1 cellular context compared by ENCODE assay signal in genomic region chr5:150142800-150143724, GRCh38.
TF ChIP-seq lines count a peak whose summit lies in the region.

No MANE protein-coding gene starts in this region.

TF ChIP-seq in HepG2, 621 proteins besides CTCF, POLR2A, EP300 and RAD21 (continued from another document and continues in another):
- peak; percentile 68; the same call in 1 of the 2 replicates for TF ChIP-seq TFE3 (CRISPR knock-in tag; IDR thresholded peaks at IDR 0.05)
- 0 out of 2 replicates have a peak, but pooled peaks have one; percentile 29 for TF ChIP-seq ZNF446 (CRISPR knock-in tag; IDR thresholded peaks at IDR 0.05)
- no peak for TF ChIP-seq HMGA1 (CRISPR knock-in tag; conservative IDR thresholded peaks at IDR 0.05)
- no peak; the same call in 1 of the 2 replicates for TF ChIP-seq ZNF331 (CRISPR knock-in tag; IDR thresholded peaks at IDR 0.05)
- TF ChIP-seq, protein P1, sequence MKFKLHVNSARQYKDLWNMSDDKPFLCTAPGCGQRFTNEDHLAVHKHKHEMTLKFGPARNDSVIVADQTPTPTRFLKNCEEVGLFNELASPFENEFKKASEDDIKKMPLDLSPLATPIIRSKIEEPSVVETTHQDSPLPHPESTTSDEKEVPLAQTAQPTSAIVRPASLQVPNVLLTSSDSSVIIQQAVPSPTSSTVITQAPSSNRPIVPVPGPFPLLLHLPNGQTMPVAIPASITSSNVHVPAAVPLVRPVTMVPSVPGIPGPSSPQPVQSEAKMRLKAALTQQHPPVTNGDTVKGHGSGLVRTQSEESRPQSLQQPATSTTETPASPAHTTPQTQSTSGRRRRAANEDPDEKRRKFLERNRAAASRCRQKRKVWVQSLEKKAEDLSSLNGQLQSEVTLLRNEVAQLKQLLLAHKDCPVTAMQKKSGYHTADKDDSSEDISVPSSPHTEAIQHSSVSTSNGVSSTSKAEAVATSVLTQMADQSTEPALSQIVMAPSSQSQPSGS (CRISPR knock-in tag; IDR thresholded peaks at IDR 0.05): 0 out of 2 replicates have a peak, but pooled peaks have one; percentile 17
- TF ChIP-seq FOXM1 (CRISPR knock-in tag; IDR thresholded peaks at IDR 0.05): no peak
- TF ChIP-seq ZFP62 (CRISPR knock-in tag; IDR thresholded peaks at IDR 0.05): no peak
- TF ChIP-seq BRCA1 (CRISPR knock-in tag; IDR thresholded peaks at IDR 0.05): no peak
- TF ChIP-seq ZNF383 (CRISPR knock-in tag; IDR thresholded peaks at IDR 0.05; ENCODE audit: borderline replicate concordance): no peak
- TF ChIP-seq, protein P2, sequence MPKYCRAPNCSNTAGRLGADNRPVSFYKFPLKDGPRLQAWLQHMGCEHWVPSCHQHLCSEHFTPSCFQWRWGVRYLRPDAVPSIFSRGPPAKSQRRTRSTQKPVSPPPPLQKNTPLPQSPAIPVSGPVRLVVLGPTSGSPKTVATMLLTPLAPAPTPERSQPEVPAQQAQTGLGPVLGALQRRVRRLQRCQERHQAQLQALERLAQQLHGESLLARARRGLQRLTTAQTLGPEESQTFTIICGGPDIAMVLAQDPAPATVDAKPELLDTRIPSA (CRISPR knock-in tag; IDR thresholded peaks at IDR 0.05; ENCODE audit: borderline replicate concordance): no peak
- no peak for TF ChIP-seq MTF2 (CRISPR knock-in tag; IDR thresholded peaks at IDR 0.05; ENCODE audit: borderline replicate concordance)
- no peak for TF ChIP-seq RAD51 (IDR thresholded peaks at IDR 0.05; ENCODE audit: borderline replicate concordance)
- peak; percentile 51; the same call in 1 of the 2 replicates for TF ChIP-seq NR2C2 (CRISPR knock-in tag; IDR thresholded peaks at IDR 0.05; ENCODE audit: borderline replicate concordance)
- TF ChIP-seq, protein P3, sequence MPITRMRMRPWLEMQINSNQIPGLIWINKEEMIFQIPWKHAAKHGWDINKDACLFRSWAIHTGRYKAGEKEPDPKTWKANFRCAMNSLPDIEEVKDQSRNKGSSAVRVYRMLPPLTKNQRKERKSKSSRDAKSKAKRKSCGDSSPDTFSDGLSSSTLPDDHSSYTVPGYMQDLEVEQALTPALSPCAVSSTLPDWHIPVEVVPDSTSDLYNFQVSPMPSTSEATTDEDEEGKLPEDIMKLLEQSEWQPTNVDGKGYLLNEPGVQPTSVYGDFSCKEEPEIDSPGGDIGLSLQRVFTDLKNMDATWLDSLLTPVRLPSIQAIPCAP (CRISPR knock-in tag; IDR thresholded peaks at IDR 0.05; ENCODE audit: low read depth): no peak
- TF ChIP-seq, protein P4, sequence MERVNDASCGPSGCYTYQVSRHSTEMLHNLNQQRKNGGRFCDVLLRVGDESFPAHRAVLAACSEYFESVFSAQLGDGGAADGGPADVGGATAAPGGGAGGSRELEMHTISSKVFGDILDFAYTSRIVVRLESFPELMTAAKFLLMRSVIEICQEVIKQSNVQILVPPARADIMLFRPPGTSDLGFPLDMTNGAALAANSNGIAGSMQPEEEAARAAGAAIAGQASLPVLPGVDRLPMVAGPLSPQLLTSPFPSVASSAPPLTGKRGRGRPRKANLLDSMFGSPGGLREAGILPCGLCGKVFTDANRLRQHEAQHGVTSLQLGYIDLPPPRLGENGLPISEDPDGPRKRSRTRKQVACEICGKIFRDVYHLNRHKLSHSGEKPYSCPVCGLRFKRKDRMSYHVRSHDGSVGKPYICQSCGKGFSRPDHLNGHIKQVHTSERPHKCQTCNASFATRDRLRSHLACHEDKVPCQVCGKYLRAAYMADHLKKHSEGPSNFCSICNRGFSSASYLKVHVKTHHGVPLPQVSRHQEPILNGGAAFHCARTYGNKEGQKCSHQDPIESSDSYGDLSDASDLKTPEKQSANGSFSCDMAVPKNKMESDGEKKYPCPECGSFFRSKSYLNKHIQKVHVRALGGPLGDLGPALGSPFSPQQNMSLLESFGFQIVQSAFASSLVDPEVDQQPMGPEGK (CRISPR knock-in tag; IDR thresholded peaks at IDR 0.05): peak; percentile 58; the same call in 1 of the 2 replicates
- no peak for TF ChIP-seq ZNF678 (CRISPR knock-in tag; IDR thresholded peaks at IDR 0.05)
- TF ChIP-seq, protein P5, sequence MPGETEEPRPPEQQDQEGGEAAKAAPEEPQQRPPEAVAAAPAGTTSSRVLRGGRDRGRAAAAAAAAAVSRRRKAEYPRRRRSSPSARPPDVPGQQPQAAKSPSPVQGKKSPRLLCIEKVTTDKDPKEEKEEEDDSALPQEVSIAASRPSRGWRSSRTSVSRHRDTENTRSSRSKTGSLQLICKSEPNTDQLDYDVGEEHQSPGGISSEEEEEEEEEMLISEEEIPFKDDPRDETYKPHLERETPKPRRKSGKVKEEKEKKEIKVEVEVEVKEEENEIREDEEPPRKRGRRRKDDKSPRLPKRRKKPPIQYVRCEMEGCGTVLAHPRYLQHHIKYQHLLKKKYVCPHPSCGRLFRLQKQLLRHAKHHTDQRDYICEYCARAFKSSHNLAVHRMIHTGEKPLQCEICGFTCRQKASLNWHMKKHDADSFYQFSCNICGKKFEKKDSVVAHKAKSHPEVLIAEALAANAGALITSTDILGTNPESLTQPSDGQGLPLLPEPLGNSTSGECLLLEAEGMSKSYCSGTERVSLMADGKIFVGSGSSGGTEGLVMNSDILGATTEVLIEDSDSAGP (CRISPR knock-in tag; IDR thresholded peaks at IDR 0.05; ENCODE audit: borderline replicate concordance): peak; percentile 20; the same call in 1 of the 2 replicates
- TF ChIP-seq THAP11 (CRISPR knock-in tag; IDR thresholded peaks at IDR 0.05): peak; percentile 53; the same call in 1 of the 2 replicates
- peak; percentile 70; the same call in 1 of the 2 replicates for TF ChIP-seq KDM1A (CRISPR knock-in tag; IDR thresholded peaks at IDR 0.05)
- TF ChIP-seq MTERF4 (CRISPR knock-in tag; IDR thresholded peaks at IDR 0.05): peak; percentile 58; the same call in 1 of the 2 replicates
- no peak for TF ChIP-seq SNAPC2 (CRISPR knock-in tag; IDR thresholded peaks at IDR 0.05)
- TF ChIP-seq, protein P6, sequence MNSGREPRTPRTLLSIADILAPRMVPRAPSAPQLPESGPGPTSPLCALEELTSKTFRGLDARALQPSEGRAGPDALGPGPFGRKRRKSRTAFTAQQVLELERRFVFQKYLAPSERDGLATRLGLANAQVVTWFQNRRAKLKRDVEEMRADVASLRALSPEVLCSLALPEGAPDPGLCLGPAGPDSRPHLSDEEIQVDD (CRISPR knock-in tag; IDR thresholded peaks at IDR 0.05; ENCODE audit: borderline replicate concordance): no peak
- TF ChIP-seq ZBTB46 (CRISPR knock-in tag; IDR thresholded peaks at IDR 0.05; ENCODE audit: borderline replicate concordance): no peak
- no peak for TF ChIP-seq ZNF713 (CRISPR knock-in tag; IDR thresholded peaks at IDR 0.05)
- TF ChIP-seq TRIM24 (CRISPR knock-in tag; IDR thresholded peaks at IDR 0.05): no peak
- no peak; the same call in 1 of the 2 replicates for TF ChIP-seq REL (CRISPR knock-in tag; conservative IDR thresholded peaks at IDR 0.05)
- TF ChIP-seq HDAC2 (CRISPR knock-in tag; IDR thresholded peaks at IDR 0.05): peak; percentile 88
- peak; percentile 55; the same call in 1 of the 2 replicates for TF ChIP-seq CREM (IDR thresholded peaks at IDR 0.05)
- TF ChIP-seq CREM (CRISPR knock-in tag; IDR thresholded peaks at IDR 0.05): no peak
- TF ChIP-seq ZNF333 (CRISPR knock-in tag; IDR thresholded peaks at IDR 0.05; ENCODE audit: borderline replicate concordance): peak; percentile 17; the same call in 1 of the 2 replicates
- no peak for TF ChIP-seq PAF1 (CRISPR knock-in tag; IDR thresholded peaks at IDR 0.05)
- no peak for TF ChIP-seq ZNF484 (CRISPR knock-in tag; IDR thresholded peaks at IDR 0.05; ENCODE audit: borderline replicate concordance, low read depth)
- peak; percentile 93 for TF ChIP-seq JUNB (CRISPR knock-in tag; IDR thresholded peaks at IDR 0.05; ENCODE audit: borderline replicate concordance)
- no peak for TF ChIP-seq SNAPC4 (CRISPR knock-in tag; IDR thresholded peaks at IDR 0.05)
- TF ChIP-seq FOXA1 (IDR thresholded peaks at IDR 0.05): no peak
- peak; percentile 74 for TF ChIP-seq FOXA1 (CRISPR knock-in tag; IDR thresholded peaks at IDR 0.05)
- TF ChIP-seq ELK4 (CRISPR knock-in tag; IDR thresholded peaks at IDR 0.05; ENCODE audit: borderline replicate concordance): no peak
- no peak for TF ChIP-seq HNRNPUL1 (IDR thresholded peaks at IDR 0.05; ENCODE audit: low read depth, low read length)
- TF ChIP-seq ZNF546 (CRISPR knock-in tag; conservative IDR thresholded peaks at IDR 0.05): no peak
- peak; percentile 67; the same call in 1 of the 2 replicates for TF ChIP-seq HMG20A (CRISPR knock-in tag; IDR thresholded peaks at IDR 0.05; ENCODE audit: borderline replicate concordance)
- peak; percentile 32; the same call in 1 of the 2 replicates for TF ChIP-seq SRF (IDR thresholded peaks at IDR 0.05; ENCODE audit: low read depth, low read length)
- no peak for TF ChIP-seq SATB2 (CRISPR knock-in tag; IDR thresholded peaks at IDR 0.05)
- TF ChIP-seq TEAD3 (CRISPR knock-in tag; optimal IDR thresholded peaks at IDR 0.05; ENCODE audit: borderline replicate concordance): peak; percentile 29
